ENCODE assay signal across 30 cellular contexts in the genomic region with DNA sequence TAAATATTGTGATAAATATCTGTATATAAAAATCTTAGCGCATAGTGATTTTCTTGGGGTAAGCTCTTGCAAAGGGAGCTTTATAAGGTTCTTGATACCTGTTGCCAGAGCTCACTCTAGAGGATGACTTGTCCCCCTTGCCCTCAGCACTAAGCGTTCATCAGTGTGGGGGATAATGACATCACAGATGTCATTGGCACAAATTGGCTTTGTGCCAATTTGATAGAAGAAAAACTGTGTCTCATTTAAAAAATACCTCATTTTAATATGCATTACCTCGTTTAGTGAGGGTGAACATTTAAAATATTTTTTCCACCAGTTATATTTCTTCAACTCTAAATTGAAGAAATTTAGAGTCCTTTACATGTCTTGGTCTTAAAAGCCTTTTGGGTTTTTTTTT. TPM values are rescaled to one million over a fixed set of nuclear protein-coding genes. Genes with fewer than 3 reads are reported as not detected.
DNase-seq lines count a peak whose midpoint lies in the region; ATAC-seq and TF ChIP-seq lines count a peak whose summit lies in the region.
"Had no signal": no experiment of that assay in that cellular context is flagged by ENCODE, and none has a peak within 500 bp of the region (broad histone marks: within the 10 kb centered on the region; RNA-seq: fewer than 3 reads in every experiment).

No MANE protein-coding gene starts in this region.

- H3K36me3 ChIP-seq in lower lobe of right lung (peaks cover 58% of the 10 kb centered on the region), upper lobe of right lung (peaks cover 42% of the 10 kb centered on the region)
- H3K36me3 ChIP-seq: ovary had no signal

- H3K4me3 Mint-ChIP-seq in activated T-cell treated with anti-CD3 and anti-CD28 coated beads, Interleukin-2, amount 50 U/mL, for 24 hours = no peak overlapping the region
- no peak overlapping the region for H3K4me3 Mint-ChIP-seq in activated T-cell treated with anti-CD3 and anti-CD28 coated beads, Interleukin-2, amount 50 U/mL, for 4 hours
- H3K4me3 Mint-ChIP-seq in T-cell = no peak overlapping the region
- H3K4me3 Mint-ChIP-seq: activated B cell treated with CpG ODN at 0.5 μM for 24 hours; nephron; stimulated activated naive CD8-positive, alpha-beta T cell treated with anti-CD3 and anti-CD28 coated beads, Interleukin-15, amount 100 ng/mL, for 72 hours had no signal

- CTCF ChIA-PET in T-cell (lab: Charles Lee) = interaction anchor here (0.5 to 0.9 kb wide), 3 partner anchors 144 to 267 kb away, joined by 3 to 4 read pairs (median 3); no protein-coding TSS in a partner anchor

- H3K27ac ChIP-seq in lower lobe of right lung = peak overlapping the region; percentile 91
- peak overlapping the region; percentile 83 for H3K27ac ChIP-seq in upper lobe of right lung
- H3K27ac ChIP-seq: HL-60, ovary had no signal

- POLR2A ChIA-PET in T-cell (lab: Charles Lee) = interaction anchor here in 1 of 2 donors (0.8 kb wide), 1 partner anchor 140 kb away, joined by 4 read pairs; no protein-coding TSS in a partner anchor

- peaks cover 96% of the 10 kb centered on the region for H3K36me3 Mint-ChIP-seq in activated T-cell treated with anti-CD3 and anti-CD28 coated beads, Interleukin-2, amount 50 U/mL, for 24 hours (ENCODE audit: low read depth)
- H3K36me3 Mint-ChIP-seq in activated T-cell treated with anti-CD3 and anti-CD28 coated beads, Interleukin-2, amount 50 U/mL, for 4 hours (ENCODE audit: insufficient read depth) = peaks cover 25% of the 10 kb centered on the region
- peaks cover 28% of the 10 kb centered on the region for H3K36me3 Mint-ChIP-seq in T-cell

- H3K4me3 ChIP-seq in lower lobe of right lung = no peak overlapping the region
- no peak overlapping the region for H3K4me3 ChIP-seq in upper lobe of right lung
- H3K4me3 ChIP-seq: dorsolateral prefrontal cortex, esophagus squamous epithelium, HAP-1, lung, ovary, smooth muscle cell, thyroid gland had no signal

- intact Hi-C loops in lower lobe of right lung (cut with DNase I) = no loop called here
- intact Hi-C loops in upper lobe of right lung (cut with DNase I) = no loop called here

- TF ChIP-seq CTCF in lower lobe of right lung (IDR thresholded peaks at IDR 0.05) (no peak), upper lobe of right lung (IDR thresholded peaks at IDR 0.05) (no peak)

- H3K9me3 ChIP-seq in lower lobe of right lung (no peaks in the 10 kb centered on the region), upper lobe of right lung (no peaks in the 10 kb centered on the region)
- H3K9me3 ChIP-seq: esophagus squamous epithelium, HAP-1, ovary, thyroid gland had no signal

- DNase-seq in activated T-cell treated with anti-CD3 and anti-CD28 coated beads, Interleukin-2, amount 50 U/mL, for 24 hours = no peak
- DNase-seq in activated T-cell treated with anti-CD3 and anti-CD28 coated beads, Interleukin-2, amount 50 U/mL, for 4 hours = no peak
- DNase-seq in T-cell = no peak
- no peak for DNase-seq in lower lobe of right lung
- no peak for DNase-seq in upper lobe of right lung
- DNase-seq: activated B cell treated with CpG ODN at 0.5 μM for 24 hours; activated CD4-positive, alpha-beta T cell treated with anti-CD3 and anti-CD28 coated beads, Interleukin-2, amount 50 U/mL, for 48 hours; amygdala; DMS153; dorsolateral prefrontal cortex; esophagus squamous epithelium; foreskin melanocyte; Karpas-422; NCI-H1417 treated with DMSO at 0.1 percent for 48 hours; NCI-H2029 treated with DMSO at 0.1 percent for 48 hours; NCI-H446; OCI-M1; ovary; stimulated activated CD4-positive, alpha-beta T cell treated with anti-CD3 and anti-CD28 coated beads, Interleukin-2, amount 100 ng/mL, for 24 hours; stimulated activated CD8-positive, alpha-beta memory T cell treated with anti-CD3 and anti-CD28 coated beads, Interleukin-4, amount 100 ng/mL, for 48 hours; stimulated activated naive CD8-positive, alpha-beta T cell treated with anti-CD3 and anti-CD28 coated beads, Interleukin-15, amount 100 ng/mL, for 72 hours; thyroid gland had no signal

- H3K9me3 Mint-ChIP-seq in activated T-cell treated with anti-CD3 and anti-CD28 coated beads, Interleukin-2, amount 50 U/mL, for 24 hours = no peaks in the 10 kb centered on the region
- no peaks in the 10 kb centered on the region for H3K9me3 Mint-ChIP-seq in activated T-cell treated with anti-CD3 and anti-CD28 coated beads, Interleukin-2, amount 50 U/mL, for 4 hours
- no peaks in the 10 kb centered on the region for H3K9me3 Mint-ChIP-seq in T-cell
- H3K9me3 Mint-ChIP-seq: activated B cell treated with CpG ODN at 0.5 μM for 24 hours; activated naive CD4-positive, alpha-beta T cell treated with anti-CD3 and anti-CD28 coated beads, Interleukin-2, amount 50 U/mL, for 72 hours; nephron; stimulated activated naive CD8-positive, alpha-beta T cell treated with anti-CD3 and anti-CD28 coated beads, Interleukin-15, amount 100 ng/mL, for 72 hours had no signal

- peaks cover 70% of the 10 kb centered on the region for H3K4me1 Mint-ChIP-seq in activated T-cell treated with anti-CD3 and anti-CD28 coated beads, Interleukin-2, amount 50 U/mL, for 24 hours (ENCODE audit: low read depth)
- peaks cover 54% of the 10 kb centered on the region for H3K4me1 Mint-ChIP-seq in activated T-cell treated with anti-CD3 and anti-CD28 coated beads, Interleukin-2, amount 50 U/mL, for 4 hours (ENCODE audit: low read depth)
- H3K4me1 Mint-ChIP-seq in T-cell = peaks cover 37 to 52% (median 47%) of the 10 kb centered on the region in 3 donors

- peaks cover 96% of the 10 kb centered on the region for H3K4me1 ChIP-seq in lower lobe of right lung
- H3K4me1 ChIP-seq in upper lobe of right lung = peaks cover 79% of the 10 kb centered on the region
- H3K4me1 ChIP-seq: HAP-1 had no signal

- H3K27me3 ChIP-seq in lower lobe of right lung (ENCODE audit: low read depth) (no peaks in the 10 kb centered on the region), upper lobe of right lung (no peaks in the 10 kb centered on the region)
- H3K27me3 ChIP-seq: dorsolateral prefrontal cortex, esophagus squamous epithelium, ovary, thyroid gland had no signal

- ATAC-seq in activated T-cell treated with anti-CD3 and anti-CD28 coated beads, Interleukin-2, amount 50 U/mL, for 4 hours = no peak
- ATAC-seq in T-cell (replicated peaks in 1 of 4) (no peak), lower lobe of right lung (no peak), upper lobe of right lung (no peak), GM21786 (IDR thresholded peaks at IDR 0.05; ENCODE audit: unreplicated experiment) (no peak), GM19397 (IDR thresholded peaks at IDR 0.05; ENCODE audit: unreplicated experiment) (no peak)
- ATAC-seq: activated naive CD4-positive, alpha-beta T cell treated with anti-CD3 and anti-CD28 coated beads, Interleukin-2, amount 50 U/mL, for 72 hours; stimulated activated naive CD8-positive, alpha-beta T cell treated with anti-CD3 and anti-CD28 coated beads, Interleukin-15, amount 100 ng/mL, for 72 hours had no signal

- H3K27ac Mint-ChIP-seq in activated T-cell treated with anti-CD3 and anti-CD28 coated beads, Interleukin-2, amount 50 U/mL, for 24 hours = peak overlapping the region; percentile 74
- peak overlapping the region; percentile 39 to 52 for H3K27ac Mint-ChIP-seq in T-cell
- H3K27ac Mint-ChIP-seq: activated B cell treated with CpG ODN at 0.5 μM for 24 hours, nephron had no signal

- no peaks in the 10 kb centered on the region for H3K27me3 Mint-ChIP-seq in activated T-cell treated with anti-CD3 and anti-CD28 coated beads, Interleukin-2, amount 50 U/mL, for 24 hours
- no peaks in the 10 kb centered on the region for H3K27me3 Mint-ChIP-seq in activated T-cell treated with anti-CD3 and anti-CD28 coated beads, Interleukin-2, amount 50 U/mL, for 4 hours (ENCODE audit: low read depth)
- no peaks in the 10 kb centered on the region for H3K27me3 Mint-ChIP-seq in T-cell
- H3K27me3 Mint-ChIP-seq: activated B cell treated with CpG ODN at 0.5 μM for 24 hours; stimulated activated naive CD8-positive, alpha-beta T cell treated with anti-CD3 and anti-CD28 coated beads, Interleukin-15, amount 100 ng/mL, for 72 hours had no signal

RNA-seq across cellular contexts. Expression of a gene that starts 40.2 kb away (rescaled TPM):
- 10 to 100 TPM; 47.4 to 51.7 (median 47.5) TPM for total RNA-seq in activated T-cell treated with anti-CD3 and anti-CD28 coated beads, Interleukin-2, amount 50 U/mL, for 4 hours
- total RNA-seq in T-cell = 10 to 100 TPM; 60.5 to 87.2 (median 78.9) TPM
- total RNA-seq in lower lobe of right lung = 90.9 TPM
- total RNA-seq in upper lobe of right lung = 95.5 TPM

RNA-seq across cellular contexts. Expression of a gene that starts 58.8 kb away (rescaled TPM):
- 100 to 1,000 TPM; 118 to 143 (median 136) TPM for total RNA-seq in activated T-cell treated with anti-CD3 and anti-CD28 coated beads, Interleukin-2, amount 50 U/mL, for 4 hours
- 100 to 1,000 TPM in 2 of 5 donors, 10 to 100 TPM in 3; 14.2 to 248 (median 19.9) TPM for total RNA-seq in T-cell
- 69.5 TPM for total RNA-seq in lower lobe of right lung
- total RNA-seq in upper lobe of right lung = 82.0 TPM
